ENCODE assay signal across 28 cellular contexts in genomic region chr10:74813371-74813770, GRCh38. TPM values are rescaled to one million over a fixed set of nuclear protein-coding genes. Genes with fewer than 3 reads are reported as not detected.
A peak's percentile ranks its signal among the peaks of the same experiment; 100 is the strongest.
DNase-seq lines count a peak whose midpoint lies in the region; ATAC-seq and TF ChIP-seq lines count a peak whose summit lies in the region.
"Had no signal": no experiment of that assay in that cellular context is flagged by ENCODE, and none has a peak within 500 bp of the region (broad histone marks: within the 10 kb centered on the region; RNA-seq: fewer than 3 reads in every experiment).

No MANE protein-coding gene starts in this region.

- H3K27ac Mint-ChIP-seq in glutamatergic neuron (ENCODE audit: unreplicated experiment), result no peak overlapping the region
- H3K27ac Mint-ChIP-seq: activated CD4-positive, alpha-beta T cell treated with anti-CD3 and anti-CD28 coated beads for 36 hours; type B pancreatic cell had no signal

- H3K9me3 ChIP-seq in ES-I3 (ENCODE audit: control insufficient read depth, insufficient read depth, low read length), result peaks cover 12% of the 10 kb centered on the region
- H3K9me3 ChIP-seq: adrenal gland, lower lobe of right lung, Peyer's patch, psoas muscle had no signal

- no peaks in the 10 kb centered on the region for H3K27me3 Mint-ChIP-seq in glutamatergic neuron (ENCODE audit: unreplicated experiment)
- H3K27me3 Mint-ChIP-seq: activated CD4-positive, alpha-beta T cell treated with anti-CD3 and anti-CD28 coated beads for 36 hours; type B pancreatic cell had no signal

- no peak overlapping the region for H3K18ac ChIP-seq in mesendoderm (ENCODE audit: low read length)

- H3K4me3 ChIP-seq in astrocyte of the cerebellum (ENCODE audit: low read depth, low read length) (peak overlapping the region; percentile 10), mesendoderm (ENCODE audit: low read length) (no peak overlapping the region)
- H3K4me3 ChIP-seq: A549, adrenal gland, GM23248, lower lobe of right lung, MG63, Peyer's patch, psoas muscle had no signal

- no peak overlapping the region for H3K4me3 Mint-ChIP-seq in glutamatergic neuron (ENCODE audit: unreplicated experiment)
- H3K4me3 Mint-ChIP-seq: activated CD4-positive, alpha-beta T cell treated with anti-CD3 and anti-CD28 coated beads for 36 hours; type B pancreatic cell had no signal

- TF ChIP-seq CTCF in astrocyte of the cerebellum (IDR thresholded peaks at IDR 0.05; ENCODE audit: low read depth, low read length, missing control alignments), result no peak
- no peak for TF ChIP-seq CTCF in glutamatergic neuron (IDR thresholded peaks at IDR 0.05; ENCODE audit: partially characterized antibody, unreplicated experiment)

- ATAC-seq in GM21528 (IDR thresholded peaks at IDR 0.05; ENCODE audit: low FRiP score, unreplicated experiment), result no peak
- ATAC-seq: A549; activated CD4-positive, alpha-beta T cell treated with anti-CD3 and anti-CD28 coated beads for 36 hours; heart right ventricle; lower lobe of right lung; psoas muscle had no signal

- no peak overlapping the region for H2BK15ac ChIP-seq in mesendoderm (replicated peaks; ENCODE audit: low read depth)

- peaks cover 1% of the 10 kb centered on the region for H3K9me3 Mint-ChIP-seq in glutamatergic neuron (ENCODE audit: unreplicated experiment)

- H4K5ac ChIP-seq in mesendoderm (ENCODE audit: low read length), result no peak overlapping the region

- H3K36me3 ChIP-seq in ES-I3 (ENCODE audit: insufficient read depth, low read length), result no peaks in the 10 kb centered on the region
- no peaks in the 10 kb centered on the region for H3K36me3 ChIP-seq in mesendoderm (ENCODE audit: control insufficient read depth, insufficient read depth, low read length)
- H3K36me3 ChIP-seq: adrenal gland, heart right ventricle, lower lobe of right lung, MG63, Peyer's patch had no signal

- H3K27ac ChIP-seq in mesendoderm (ENCODE audit: low read depth, low read length), result no peak overlapping the region
- H3K27ac ChIP-seq: A549, adrenal gland, GM23248, heart right ventricle, lower lobe of right lung, Peyer's patch, psoas muscle had no signal

- H3K36me3 Mint-ChIP-seq in glutamatergic neuron (ENCODE audit: unreplicated experiment), result peaks cover 5% of the 10 kb centered on the region
- H3K36me3 Mint-ChIP-seq: type B pancreatic cell had no signal

- H3K4me1 ChIP-seq in ES-I3 (ENCODE audit: insufficient read depth, low read length) (no peaks in the 10 kb centered on the region; the same call in 1 of the 2 replicates), mesendoderm (ENCODE audit: control insufficient read depth, low read depth, low read length) (no peaks in the 10 kb centered on the region)
- H3K4me1 ChIP-seq: A549, adrenal gland, heart right ventricle, lower lobe of right lung, Peyer's patch, psoas muscle had no signal

- no peaks in the 10 kb centered on the region for H3K79me2 ChIP-seq in mesendoderm (ENCODE audit: control insufficient read depth, insufficient read depth, low read length)

- peak overlapping the region; percentile 23 for H3K4me2 ChIP-seq in mesendoderm (ENCODE audit: low read length)
- H3K4me2 ChIP-seq: A549 had no signal

- H3K79me1 ChIP-seq in mesendoderm (ENCODE audit: low read length), result no peaks in the 10 kb centered on the region

- no peaks in the 10 kb centered on the region for H3K4me1 Mint-ChIP-seq in glutamatergic neuron (ENCODE audit: low read depth, unreplicated experiment)

- H3K27me3 ChIP-seq in mesendoderm (ENCODE audit: insufficient read depth, low read length, poor library complexity), result no peaks in the 10 kb centered on the region
- H3K27me3 ChIP-seq: adrenal gland, heart right ventricle, MG63, Peyer's patch had no signal

- H2BK5ac ChIP-seq in mesendoderm (ENCODE audit: low read length), result no peak overlapping the region

- H3K56ac ChIP-seq in mesendoderm (ENCODE audit: low read length), result peak overlapping the region; percentile 91

- DNase-seq in astrocyte of the cerebellum (ENCODE audit: low read depth) (no peak), glutamatergic neuron (peak; percentile 29), mesendoderm (peak; percentile 44), midbrain (lab: John Stamatoyannopoulos, UW) (no peak)
- no peak for DNase-seq in stimulated activated naive CD4-positive, alpha-beta T cell treated with Interleukin-2 at 50 U/mL for 16 hours (lab: John Stamatoyannopoulos, UW)
- no peak for DNase-seq in activated CD4-positive, CD25-positive, alpha-beta regulatory T cell treated with anti-CD3 and anti-CD28 coated beads, Interleukin-2, amount 50 U/mL, for 72 hours
- DNase-seq: activated CD4-positive, alpha-beta T cell treated with anti-CD3 and anti-CD28 coated beads for 36 hours; activated naive CD4-positive, alpha-beta T cell treated with Interleukin-2 at 50 U/mL for 16 hours; activated T-cell treated with anti-CD3 and anti-CD28 coated beads, Interleukin-2, amount 50 U/mL, for 48 hours; adrenal gland; DMS53; GM23248; heart right ventricle; KBM-7; kidney; lower lobe of right lung; MG63; NCI-H1436; NCI-H2171 treated with DMSO at 0.1 percent for 48 hours; NCI-H524 treated with DMSO at 0.1 percent for 48 hours; Peyer's patch; psoas muscle; stimulated activated CD8-positive, alpha-beta memory T cell treated with anti-CD3 and anti-CD28 coated beads, Interleukin-4, amount 100 ng/mL, for 48 hours; T-helper 1 cell had no signal

- no peak overlapping the region for H4K8ac ChIP-seq in mesendoderm (ENCODE audit: low read depth, low read length)

- H3K4ac ChIP-seq in mesendoderm (ENCODE audit: low read depth, low read length), result no peak overlapping the region

- whole genome bisulfite sequencing in mesendoderm (ENCODE audit: extremely low coverage, insufficient coverage, low lambda C conversion rate), result no CpG with 5 or more reads among the region's 38 CpGs

- in situ Hi-C loops in astrocyte of the cerebellum (cut with HindIII; ENCODE audit: low sequenced_read_pairs), result no loop called here

- H2AK5ac ChIP-seq in mesendoderm (ENCODE audit: low read length), result no peak overlapping the region

- H2BK120ac ChIP-seq in mesendoderm (ENCODE audit: low read depth, low read length), result no peak overlapping the region

- H3K23ac ChIP-seq in mesendoderm (ENCODE audit: low read length), result no peak overlapping the region

- H3K9ac ChIP-seq in ES-I3 (ENCODE audit: low read depth, low read length) (peak overlapping the region; percentile 44), mesendoderm (ENCODE audit: low read length) (peak overlapping the region; percentile 72)
- H3K9ac ChIP-seq: GM23248 had no signal

RNA-seq across cellular contexts. Expression of gene KAT6B, which starts 13.0 kb away (rescaled TPM):
- total RNA-seq in glutamatergic neuron (ENCODE audit: unreplicated experiment), result 75.3 TPM
- 11.0 TPM for polyA plus RNA-seq in mesendoderm (2013, experiment 1 of 2)
- polyA plus RNA-seq in mesendoderm (2013, experiment 2 of 2), result 11.2 TPM

Comparison
In these comparisons a context has a peak if more than half of its experiments do, and no peak if none do; other contexts are left out.
1. DNase-seq: peak in glutamatergic neuron (single experiment) and mesendoderm (single experiment); none in astrocyte of the cerebellum (single experiment), midbrain (single experiment), stimulated activated naive CD4-positive, alpha-beta T cell treated with Interleukin-2 at 50 U/mL for 16 hours (single experiment) and activated CD4-positive, CD25-positive, alpha-beta regulatory T cell treated with anti-CD3 and anti-CD28 coated beads, Interleukin-2, amount 50 U/mL, for 72 hours (single experiment).